ENCODE assay signal across 9 cellular contexts in the genomic region with DNA sequence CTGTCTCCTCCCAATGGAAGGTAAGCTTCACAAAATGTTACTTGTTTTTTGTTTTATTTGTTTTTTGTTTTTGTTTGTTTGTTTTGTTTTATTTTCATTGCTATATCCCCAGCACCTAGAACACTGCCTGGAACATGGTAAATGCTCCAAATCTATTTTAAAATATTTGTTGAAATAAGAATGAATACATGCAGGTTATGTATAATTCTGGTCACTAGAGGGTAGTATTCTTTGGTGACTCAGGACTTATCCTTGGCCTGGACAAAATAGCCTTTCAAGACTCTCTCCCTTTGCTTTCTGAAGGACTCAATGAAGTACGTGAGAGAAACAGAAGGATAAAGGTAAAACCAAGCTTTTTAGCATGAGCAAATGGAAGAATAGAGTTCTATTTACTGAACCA. TPM values are rescaled to one million over a fixed set of nuclear protein-coding genes. Genes with fewer than 3 reads are reported as not detected.
DNase-seq lines count a peak whose midpoint lies in the region.
"Had no signal": no experiment of that assay in that cellular context is flagged by ENCODE, and none has a peak within 500 bp of the region (broad histone marks: within the 10 kb centered on the region; RNA-seq: fewer than 3 reads in every experiment).

No MANE protein-coding gene starts in this region.

- no peak overlapping the region for H3K27ac Mint-ChIP-seq in immature natural killer cell

- no peaks in the 10 kb centered on the region for H3K4me1 Mint-ChIP-seq in immature natural killer cell

- H3K27me3 Mint-ChIP-seq in immature natural killer cell (ENCODE audit: low read depth in 3 of 3) = peaks cover 3 to 6% (median 4%) of the 10 kb centered on the region in 3 donors

- DNase-seq in GM03348 (ENCODE audit: low spot score) (peak; percentile 68), RKO (ENCODE audit: low spot score) (peak; percentile 57), fibroblast of peridontal ligament (ENCODE audit: extremely low read depth) (peak; percentile 77), pons (ENCODE audit: low spot score) (peak; percentile 63), immature natural killer cell (no peak), GM19240 (ENCODE audit: insufficient read length, low spot score) (no peak), NCI-H2196 treated with DMSO at 0.1 percent for 48 hours (lab: John Stamatoyannopoulos, UW; ENCODE audit: unreplicated experiment) (no peak)
- no peak for DNase-seq in activated CD4-positive, CD25-positive, alpha-beta regulatory T cell (lab: John Stamatoyannopoulos, UW)
- DNase-seq: T-helper 2 cell had no signal

- H3K9me3 Mint-ChIP-seq in immature natural killer cell = peaks cover 0 to 2% (median 0%) of the 10 kb centered on the region in 6 donors

- no peaks in the 10 kb centered on the region for H3K36me3 Mint-ChIP-seq in immature natural killer cell

- H3K4me3 Mint-ChIP-seq in immature natural killer cell = no peak overlapping the region

RNA-seq across cellular contexts. Expression of a gene that starts 46.9 kb away (rescaled TPM):
- polyA plus RNA-seq in immature natural killer cell = under 1 TPM; 0.06 to 0.24 (median 0.09) TPM

Comparison
In these comparisons a context has a peak if more than half of its experiments do, and no peak if none do; other contexts are left out.
1. DNase-seq: peak in GM03348 (single experiment), RKO (single experiment), fibroblast of peridontal ligament (single experiment) and pons (single experiment); none in immature natural killer cell (0 of 3), GM19240 (single experiment), activated CD4-positive, CD25-positive, alpha-beta regulatory T cell (0 of 4) and NCI-H2196 treated with DMSO at 0.1 percent for 48 hours (single experiment).